In genomic region chr1:160207751-160208150, GRCh38 we compare ENCODE assay signal across 1 cellular context.
TF ChIP-seq lines count a peak whose summit lies in the region.

No MANE protein-coding gene starts in this region.

TF ChIP-seq in GM12878, 131 proteins besides CTCF, POLR2A, EP300 and RAD21:
- TF ChIP-seq RFX5 (IDR thresholded peaks at IDR 0.05; ENCODE audit: low read depth, low read length), result no peak
- TF ChIP-seq POLR2AphosphoS5 (IDR thresholded peaks at IDR 0.05; ENCODE audit: low read length), result peak; percentile 25; the same call in 1 of the 2 replicates
